ENCODE assay signal across 7 cellular contexts in genomic region chrX:69616520-69617203, GRCh38. TPM values are rescaled to one million over a fixed set of nuclear protein-coding genes. Genes with fewer than 3 reads are reported as not detected.
A peak's percentile ranks its signal among the peaks of the same experiment; 100 is the strongest.
DNase-seq lines count a peak whose midpoint lies in the region; ATAC-seq and TF ChIP-seq lines count a peak whose summit lies in the region.

No MANE protein-coding gene starts in this region.

- H3K27me3 ChIP-seq in esophagus muscularis mucosa: no peaks in the 10 kb centered on the region

- TF ChIP-seq EP300 in esophagus muscularis mucosa (IDR thresholded peaks at IDR 0.05): no peak

- H3K9me3 Mint-ChIP-seq in natural killer cell: no peaks in the 10 kb centered on the region

- H3K36me3 Mint-ChIP-seq in natural killer cell: no peaks in the 10 kb centered on the region

- 41% methylated on average over 43 of the region's 47 CpGs for WGBS in esophagus muscularis mucosa

- peak; percentile 3 to 7 for DNase-seq in activated CD4-positive, alpha-beta T cell treated with anti-CD3 and anti-CD28 coated beads, Interleukin-2, amount 50 U/mL, for 48 hours
- DNase-seq in esophagus muscularis mucosa (ENCODE audit: extremely low spot score) (no peak), natural killer cell (no peak), 8988T (no peak)

- H3K4me3 ChIP-seq in esophagus muscularis mucosa: peak overlapping the region; percentile 63 to 73 (median 68)

- H3K27me3 Mint-ChIP-seq in natural killer cell (ENCODE audit: low read depth in 2 of 2): peaks cover 16 to 19% of the 10 kb centered on the region in 2 donors

- TF ChIP-seq CTCF in esophagus muscularis mucosa (IDR thresholded peaks at IDR 0.05) (no peak), natural killer cell (IDR thresholded peaks at IDR 0.05) (no peak)

- no peak overlapping the region for H3K27ac Mint-ChIP-seq in natural killer cell

- peak; percentile 14 for ATAC-seq in HG03521 (IDR thresholded peaks at IDR 0.05; ENCODE audit: unreplicated experiment)
- peak in 1 of 3 donors; percentile 25 for ATAC-seq in natural killer cell
- ATAC-seq in HG03457 (IDR thresholded peaks at IDR 0.05; ENCODE audit: unreplicated experiment): no peak
- no peak for ATAC-seq in HG03175 (IDR thresholded peaks at IDR 0.05; ENCODE audit: unreplicated experiment)

- peaks cover 0 to 13% (median 6%) of the 10 kb centered on the region in 4 donors for H3K4me1 ChIP-seq in esophagus muscularis mucosa

- H3K36me3 ChIP-seq in esophagus muscularis mucosa: no peaks in the 10 kb centered on the region

- intact Hi-C loops in esophagus muscularis mucosa (cut with DNase I): loop anchor here (2.0 to 5.0 kb wide), 2 partner anchors 78 to 411 kb away; no protein-coding TSS in a partner anchor
- intact Hi-C loops in natural killer cell (cut with micrococcal nuclease): no loop called here

- no peaks in the 10 kb centered on the region for H3K9me3 ChIP-seq in esophagus muscularis mucosa

- no peaks in the 10 kb centered on the region for H3K4me1 Mint-ChIP-seq in natural killer cell

- TF ChIP-seq POLR2A in esophagus muscularis mucosa (IDR thresholded peaks at IDR 0.05; ENCODE audit: low read depth): no peak

- peak overlapping the region; percentile 58 to 75 (median 66) for H3K27ac ChIP-seq in esophagus muscularis mucosa (replicated peaks in 1 of 4)

- H3K4me3 Mint-ChIP-seq in natural killer cell: peak overlapping the region; percentile 79

RNA-seq across cellular contexts. Expression of gene EDA, which starts 0.7 kb away (rescaled TPM):
- total RNA-seq in esophagus muscularis mucosa: 10 to 100 TPM in 1 of 4 donors, 1 to 10 TPM in 3; 4.3 to 10.9 (median 6.3) TPM
- under 1 TPM in 2 of 3 donors, not detected in 1; 0.50 to 0.65 TPM for total RNA-seq in natural killer cell

Comparison
In these comparisons a context has a peak if more than half of its experiments do, and no peak if none do; other contexts are left out.
1. DNase-seq: peak in activated CD4-positive, alpha-beta T cell treated with anti-CD3 and anti-CD28 coated beads, Interleukin-2, amount 50 U/mL, for 48 hours (2 of 2); none in esophagus muscularis mucosa (single experiment), natural killer cell (single experiment) and 8988T (single experiment).